ENCODE assay signal across 8 cellular contexts in genomic region chr7:26398436-26399308, GRCh38.
A peak's percentile ranks its signal among the peaks of the same experiment; 100 is the strongest.
DNase-seq lines count a peak whose midpoint lies in the region; ATAC-seq lines count a peak whose summit lies in the region.

No MANE protein-coding gene starts in this region.

- peak; percentile 94 for ATAC-seq in HG03196 (IDR thresholded peaks at IDR 0.05; ENCODE audit: unreplicated experiment)

- DNase-seq in COLO668 (lab: John Stamatoyannopoulos, UW; ENCODE audit: unreplicated experiment) (peak; percentile 96), GM19238 (ENCODE audit: insufficient read length, low spot score) (peak; percentile 76), NCI-H510A (lab: John Stamatoyannopoulos, UW) (peak; percentile 78), fibroblast of gingiva (ENCODE audit: low read depth) (peak; percentile 6), myocyte (ENCODE audit: low read depth) (peak; percentile 47)
- peak; percentile 8 to 27 (median 15) for DNase-seq in activated CD8-positive, alpha-beta memory T cell treated with anti-CD3 and anti-CD28 coated beads for 48 hours (ENCODE audit: low read depth in 2 of 3, low spot score in 2 of 3)

- H3K27ac ChIP-seq in temporal lobe (ENCODE audit: low read depth, low read length): peak overlapping the region; percentile 36

Comparison
In these comparisons a context has a peak if more than half of its experiments do, and no peak if none do; other contexts are left out.
1. Peak in every context shown above with its lines: DNase-seq, ATAC-seq and H3K27ac ChIP-seq.
2. DNase-seq: peak in every context shown above with its lines; median percentile 96 in COLO668; 78 in NCI-H510A; 76 in GM19238; 47 in myocyte; 15 in activated CD8-positive, alpha-beta memory T cell treated with anti-CD3 and anti-CD28 coated beads for 48 hours; 6 in fibroblast of gingiva.